8 cellular contexts compared by ENCODE assay signal in genomic region chrX:153972368-153973126, GRCh38. TPM values are rescaled to one million over a fixed set of nuclear protein-coding genes. Genes with fewer than 3 reads are reported as not detected.
DNase-seq lines count a peak whose midpoint lies in the region; ATAC-seq and TF ChIP-seq lines count a peak whose summit lies in the region.

TMEM187 (plus strand) TSS chrX:153972754; CDS start chrX:153982063, 9,309 bp downstream.

- no peaks in the 10 kb centered on the region for H3K36me3 Mint-ChIP-seq in chondrocyte (ENCODE audit: low read depth)

- H3K9me3 ChIP-seq in BE2C: no peaks in the 10 kb centered on the region

- no peaks in the 10 kb centered on the region for H3K27me3 ChIP-seq in BE2C

- peaks cover 44% of the 10 kb centered on the region for H3K4me1 Mint-ChIP-seq in chondrocyte (ENCODE audit: low read depth)

- no peaks in the 10 kb centered on the region for H3K9me3 Mint-ChIP-seq in chondrocyte (ENCODE audit: low read depth)

- peaks cover 23% of the 10 kb centered on the region for H3K36me3 ChIP-seq in BE2C

- TF ChIP-seq CTCF in BE2C (IDR thresholded peaks at IDR 0.05; ENCODE audit: low read depth, low read length): no peak
- TF ChIP-seq CTCF in chondrocyte (IDR thresholded peaks at IDR 0.05): peak; percentile 21

- H3K27me3 Mint-ChIP-seq in chondrocyte (ENCODE audit: low read depth): no peaks in the 10 kb centered on the region

- DNase-seq in BE2C: peak; percentile 92
- peak; percentile 85 for DNase-seq in NCI-H510A (lab: John Stamatoyannopoulos, UW)
- peak; percentile 77 to 83 for DNase-seq in activated CD4-positive, alpha-beta T cell treated with anti-CD3 and anti-CD28 coated beads for 24 hours (ENCODE audit: low read depth in 2 of 2)
- peak; percentile 97 for DNase-seq in chondrocyte (ENCODE audit: low spot score)
- DNase-seq in kidney tubule cell (ENCODE audit: low spot score): peak; percentile 92
- DNase-seq in stimulated activated CD4-positive, alpha-beta T cell treated with anti-CD3 and anti-CD28 coated beads, Interleukin-1b, Interleukin-23, amount 100 ng/mL, for 1 hour (ENCODE audit: low read depth in 2 of 2): peak; percentile 64 to 65

- H3K4me3 Mint-ChIP-seq in chondrocyte (ENCODE audit: unreplicated experiment): peak within 1 kb of the TSS; percentile 100

- ATAC-seq in GM19324 (IDR thresholded peaks at IDR 0.05; ENCODE audit: low FRiP score, unreplicated experiment) (peak; percentile 69), HG03457 (IDR thresholded peaks at IDR 0.05; ENCODE audit: unreplicated experiment) (peak; percentile 41)

- H3K4me1 ChIP-seq in BE2C: peaks cover 7% of the 10 kb centered on the region

- peak within 1 kb of the TSS; percentile 93 for H3K4me3 ChIP-seq in BE2C (ENCODE audit: low read depth, low read length)

- peak within 1 kb of the TSS; percentile 100 for H3K27ac Mint-ChIP-seq in chondrocyte (ENCODE audit: unreplicated experiment)

RNA-seq across cellular contexts. Expression of gene TMEM187, which starts in this region (rescaled TPM):
- polyA plus RNA-seq in BE2C (2012; ENCODE audit: insufficient read depth, insufficient read length, low read depth): 4.9 TPM
- 12.3 to 20.3 TPM (median 18.3 TPM) in 3 replicates for total RNA-seq in chondrocyte

Comparison
In these comparisons a context has a peak if more than half of its experiments do, and no peak if none do; other contexts are left out.
1. Peak in every context shown above with its lines: DNase-seq, ATAC-seq and H3K4me3 ChIP-seq.